Comparison of ENCODE assay signal across 8 cellular contexts in the genomic region with DNA sequence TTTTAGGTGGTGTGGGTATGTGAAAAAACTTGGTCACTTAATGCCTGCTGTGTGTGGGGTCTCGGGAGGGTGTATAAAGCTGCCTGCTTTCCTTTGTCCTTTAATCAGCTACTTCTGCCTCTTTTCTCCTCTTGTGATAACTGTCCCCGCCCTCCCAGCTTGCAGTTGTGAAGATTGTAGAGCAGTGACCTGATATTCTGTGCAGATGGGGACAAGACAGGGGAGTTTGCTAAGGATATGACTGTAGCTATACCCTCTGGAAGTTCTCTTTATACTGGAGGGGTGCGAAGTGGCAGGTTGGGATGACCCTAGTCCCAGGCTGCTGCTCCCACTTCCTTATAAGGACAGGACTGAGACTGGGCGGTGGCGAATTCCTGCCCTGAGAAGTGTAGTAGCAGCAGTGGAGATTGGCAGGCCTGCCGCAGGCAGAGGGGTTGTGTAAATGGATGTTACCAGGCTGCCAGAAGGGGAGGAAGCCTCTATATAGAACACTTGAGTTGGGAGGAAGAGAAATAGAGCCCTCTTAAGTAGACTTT. TPM values are rescaled to one million over a fixed set of nuclear protein-coding genes. Genes with fewer than 3 reads are reported as not detected.
DNase-seq lines count a peak whose midpoint lies in the region; ATAC-seq and TF ChIP-seq lines count a peak whose summit lies in the region.

No MANE protein-coding gene starts in this region.

- TF ChIP-seq RAD21 in Ishikawa (IDR thresholded peaks at IDR 0.05; ENCODE audit: low read depth), result no peak

- no peak for ATAC-seq in GM19395 (IDR thresholded peaks at IDR 0.05; ENCODE audit: unreplicated experiment)

- H3K4me1 ChIP-seq in endodermal cell (ENCODE audit: control insufficient read depth, insufficient read depth, low read length) (peaks cover 15% of the 10 kb centered on the region), suprapubic skin (peaks cover 49% of the 10 kb centered on the region)

- no peaks in the 10 kb centered on the region for H3K27me3 Mint-ChIP-seq in T-helper 1 cell treated with Interleukin-12 subunit alpha and Interleukin-12 subunit beta and Interleukin-4 antibody, amounts not matched to agents 30 μg/mL and 1 μg/mL, for 36 hours (ENCODE audit: low read depth)
- H3K27me3 Mint-ChIP-seq in endodermal cell (ENCODE audit: insufficient read depth), result no peaks in the 10 kb centered on the region

- H3K36me3 Mint-ChIP-seq in T-helper 1 cell treated with Interleukin-12 subunit alpha and Interleukin-12 subunit beta and Interleukin-4 antibody, amounts not matched to agents 30 μg/mL and 1 μg/mL, for 36 hours (ENCODE audit: low read depth), result peaks cover 57% of the 10 kb centered on the region
- peaks cover 50% of the 10 kb centered on the region for H3K36me3 Mint-ChIP-seq in endodermal cell (ENCODE audit: low read depth)

- peak overlapping the region; percentile 99 for H3K4me3 Mint-ChIP-seq in T-helper 1 cell treated with Interleukin-12 subunit alpha and Interleukin-12 subunit beta and Interleukin-4 antibody, amounts not matched to agents 30 μg/mL and 1 μg/mL, for 36 hours
- peak overlapping the region; percentile 96 for H3K4me3 Mint-ChIP-seq in endodermal cell

- 0% methylated on average over 2 to 6 of the region's 6 CpGs for WGBS in endodermal cell (ENCODE audit: insufficient coverage in 1 of 2, insufficient read length in 1 of 2), 2 experiments
- WGBS in suprapubic skin, result 0% methylated on average over 6 of the region's 6 CpGs

- TF ChIP-seq CTCF in endodermal cell (conservative IDR thresholded peaks at IDR 0.05), result no peak
- TF ChIP-seq CTCF in suprapubic skin (IDR thresholded peaks at IDR 0.05), result no peak

- H3K27me3 ChIP-seq in endodermal cell (ENCODE audit: control insufficient read depth, insufficient read depth, low read length, poor library complexity, severe bottlenecking) (no peaks in the 10 kb centered on the region), suprapubic skin (no peaks in the 10 kb centered on the region)

- H3K4me1 Mint-ChIP-seq in T-helper 1 cell treated with Interleukin-12 subunit alpha and Interleukin-12 subunit beta and Interleukin-4 antibody, amounts not matched to agents 30 μg/mL and 1 μg/mL, for 36 hours (ENCODE audit: low read depth), result peaks cover 38% of the 10 kb centered on the region
- H3K4me1 Mint-ChIP-seq in endodermal cell, result peaks cover 65% of the 10 kb centered on the region

- H3K9me3 ChIP-seq in endodermal cell (ENCODE audit: control insufficient read depth, low read length) (no peaks in the 10 kb centered on the region), suprapubic skin (no peaks in the 10 kb centered on the region)

- H3K4me3 ChIP-seq in endodermal cell (ENCODE audit: low read length) (peak overlapping the region; percentile 97), suprapubic skin (peak overlapping the region; percentile 91)

- TF ChIP-seq EP300 in Ishikawa (IDR thresholded peaks at IDR 0.05; ENCODE audit: borderline replicate concordance) (0 out of 2 replicates have a peak, but pooled peaks have one; percentile 28), suprapubic skin (IDR thresholded peaks at IDR 0.05) (no peak)

- H3K9me3 Mint-ChIP-seq in T-helper 1 cell treated with Interleukin-12 subunit alpha and Interleukin-12 subunit beta and Interleukin-4 antibody, amounts not matched to agents 30 μg/mL and 1 μg/mL, for 36 hours, result no peaks in the 10 kb centered on the region
- no peaks in the 10 kb centered on the region for H3K9me3 Mint-ChIP-seq in endodermal cell

- H3K27ac Mint-ChIP-seq in T-helper 1 cell treated with Interleukin-12 subunit alpha and Interleukin-12 subunit beta and Interleukin-4 antibody, amounts not matched to agents 30 μg/mL and 1 μg/mL, for 36 hours, result peak overlapping the region; percentile 99
- H3K27ac Mint-ChIP-seq in endodermal cell, result peak overlapping the region; percentile 99

- peak overlapping the region; percentile 97 for H3K9ac ChIP-seq in endodermal cell (ENCODE audit: extremely low read depth, low read length, poor library complexity, severe bottlenecking)

- H3K36me3 ChIP-seq in endodermal cell (ENCODE audit: control insufficient read depth, insufficient read depth, low read length), result peaks cover 65% of the 10 kb centered on the region
- peaks cover 43% of the 10 kb centered on the region for H3K36me3 ChIP-seq in suprapubic skin

- DNase-seq in Daoy (ENCODE audit: low read depth) (peak; percentile 74), endodermal cell (peak; percentile 89), lung microvascular endothelial cell (ENCODE audit: low read depth in 2 of 2) (peak; percentile 30 to 78), suprapubic skin (ENCODE audit: low spot score in 2 of 2) (peak; percentile 92 to 93), middle frontal gyrus (ENCODE audit: extremely low spot score, low spot score) (no peak)

- peak in 1 of 2 donors; percentile 32 for TF ChIP-seq POLR2A in suprapubic skin (IDR thresholded peaks at IDR 0.05)

- H3K27ac ChIP-seq in endodermal cell (ENCODE audit: low read depth, low read length) (peak overlapping the region; percentile 90), suprapubic skin (peak overlapping the region; percentile 98)

TF ChIP-seq in Ishikawa, 13 proteins besides CTCF, POLR2A, EP300 and RAD21:
- TF ChIP-seq TAF1 (IDR thresholded peaks at IDR 0.05; ENCODE audit: low read depth), result peak; percentile 13; the same call in 1 of the 2 replicates
- TF ChIP-seq TCF12 (IDR thresholded peaks at IDR 0.05; ENCODE audit: low read depth), result 0 out of 2 replicates have a peak, but pooled peaks have one; percentile 9
- TF ChIP-seq TEAD4 (IDR thresholded peaks at IDR 0.05), result peak; percentile 70
- TF ChIP-seq ZBTB7A (IDR thresholded peaks at IDR 0.05; ENCODE audit: low read depth), result 0 out of 2 replicates have a peak, but pooled peaks have one; percentile 19
- TF ChIP-seq, protein P1, sequence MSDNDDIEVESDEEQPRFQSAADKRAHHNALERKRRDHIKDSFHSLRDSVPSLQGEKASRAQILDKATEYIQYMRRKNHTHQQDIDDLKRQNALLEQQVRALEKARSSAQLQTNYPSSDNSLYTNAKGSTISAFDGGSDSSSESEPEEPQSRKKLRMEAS (IDR thresholded peaks at IDR 0.05), result no peak

RNA-seq across cellular contexts. Expression of gene MYL6, which starts 0.8 kb away (rescaled TPM):
- total RNA-seq in Daoy (2014; rRNA removed; shearing (Covaris generic)), result 2,203 and 2,674 TPM in 2 replicates
- total RNA-seq in endodermal cell (1,000 to 10,000 TPM; 1,640 to 1,647 TPM), lung microvascular endothelial cell (2,671 and 3,118 TPM in 2 replicates), suprapubic skin (1,000 to 10,000 TPM in 1 of 4 donors, 100 to 1,000 TPM in 3; 773 to 1,142 (median 915) TPM)
- 1,347 TPM for polyA plus RNA-seq in endodermal cell (2013, experiment 1 of 2)
- 1,436 TPM for polyA plus RNA-seq in endodermal cell (2013, experiment 2 of 2)

RNA-seq across cellular contexts. Expression of gene MYL6B, which starts 6.6 kb away (rescaled TPM):
- total RNA-seq in Daoy (2014; rRNA removed; shearing (Covaris generic)), result 148 and 156 TPM in 2 replicates
- total RNA-seq in endodermal cell (100 to 1,000 TPM; 153 to 191 TPM), lung microvascular endothelial cell (63.6 and 75.0 TPM in 2 replicates), suprapubic skin (10 to 100 TPM; 28.3 to 37.4 (median 28.5) TPM)
- 175 TPM for polyA plus RNA-seq in endodermal cell (2013, experiment 1 of 2)
- polyA plus RNA-seq in endodermal cell (2013, experiment 2 of 2), result 170 TPM

RNA-seq across cellular contexts. Expression of gene SMARCC2, which starts 30.3 kb away (rescaled TPM):
- 25.6 and 26.1 TPM in 2 replicates for total RNA-seq in Daoy (2014; rRNA removed; shearing (Covaris generic))
- 100 to 1,000 TPM; 127 to 129 TPM for total RNA-seq in endodermal cell
- polyA plus RNA-seq in endodermal cell (2013, experiment 1 of 2), result 114 TPM
- 107 TPM for polyA plus RNA-seq in endodermal cell (2013, experiment 2 of 2)
- 31.4 and 45.8 TPM in 2 replicates for total RNA-seq in lung microvascular endothelial cell
- 100 to 1,000 TPM in 2 of 4 donors, 10 to 100 TPM in 2; 53.6 to 137 (median 85.9) TPM for total RNA-seq in suprapubic skin

RNA-seq across cellular contexts. Expression of gene ESYT1, which starts 30.9 kb away (rescaled TPM):
- 54.3 and 69.6 TPM in 2 replicates for total RNA-seq in Daoy (2014; rRNA removed; shearing (Covaris generic))
- 100 to 1,000 TPM in 1 of 2 donors, 10 to 100 TPM in 1; 97.0 to 118 TPM for total RNA-seq in endodermal cell
- 55.5 TPM for polyA plus RNA-seq in endodermal cell (2013, experiment 1 of 2)
- polyA plus RNA-seq in endodermal cell (2013, experiment 2 of 2), result 64.1 TPM
- 270 and 326 TPM in 2 replicates for total RNA-seq in lung microvascular endothelial cell
- 100 to 1,000 TPM in 2 of 4 donors, 10 to 100 TPM in 2; 73.1 to 128 (median 103) TPM for total RNA-seq in suprapubic skin

RNA-seq across cellular contexts. Expression of gene ZC3H10, which starts 40.9 kb away (rescaled TPM):
- 2.5 and 3.5 TPM in 2 replicates for total RNA-seq in Daoy (2014; rRNA removed; shearing (Covaris generic))
- total RNA-seq in endodermal cell, result 1 to 10 TPM; 7.9 to 9.1 TPM
- 6.1 TPM for polyA plus RNA-seq in endodermal cell (2013, experiment 1 of 2)
- 4.3 TPM for polyA plus RNA-seq in endodermal cell (2013, experiment 2 of 2)
- 2.6 and 5.0 TPM in 2 replicates for total RNA-seq in lung microvascular endothelial cell
- 1 to 10 TPM; 2.1 to 5.6 (median 3.4) TPM for total RNA-seq in suprapubic skin
